2 cellular contexts compared by ENCODE assay signal in the genomic region with DNA sequence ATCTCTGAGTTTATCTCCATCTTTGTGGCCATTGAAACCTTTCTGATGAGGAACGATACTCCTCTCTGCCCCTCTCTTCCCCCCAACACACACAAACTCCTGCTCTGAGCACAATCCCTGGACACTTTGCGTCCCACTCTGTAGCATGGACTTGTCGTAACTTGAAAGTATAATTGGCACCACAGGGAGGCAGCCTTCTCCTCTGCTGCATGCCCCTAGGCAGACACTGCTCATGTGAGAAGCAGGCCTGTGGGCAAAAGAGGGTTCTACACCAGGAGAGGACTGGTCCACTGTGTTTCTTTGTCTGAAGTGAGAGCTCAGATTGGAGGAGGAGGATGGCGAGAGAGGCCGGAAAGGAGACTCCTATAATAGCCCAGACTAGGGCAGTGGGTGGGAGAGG.
TF ChIP-seq lines count a peak whose summit lies in the region.

No MANE protein-coding gene starts in this region.

TF ChIP-seq in IMR-90, 13 proteins besides CTCF, POLR2A, EP300 and RAD21:
- TF ChIP-seq RFX5 (IDR thresholded peaks at IDR 0.05; ENCODE audit: low read depth, low read length): no peak
- no peak for TF ChIP-seq MAFK (IDR thresholded peaks at IDR 0.05; ENCODE audit: low read depth, low read length)
- TF ChIP-seq MXI1 (IDR thresholded peaks at IDR 0.05; ENCODE audit: borderline replicate concordance, low read depth, low read length): no peak
- no peak for TF ChIP-seq FOS (IDR thresholded peaks at IDR 0.05; ENCODE audit: low read depth, low read length)
- TF ChIP-seq BHLHE40 (IDR thresholded peaks at IDR 0.05; ENCODE audit: low read depth, low read length): no peak
- TF ChIP-seq MAZ (IDR thresholded peaks at IDR 0.05; ENCODE audit: borderline replicate concordance, low read depth, low read length): no peak
- no peak for TF ChIP-seq NFE2L2 (IDR thresholded peaks at IDR 0.05; ENCODE audit: low read depth, low read length)
- TF ChIP-seq CEBPB (IDR thresholded peaks at IDR 0.05; ENCODE audit: low read depth, low read length): no peak
- no peak for TF ChIP-seq SMC3 (IDR thresholded peaks at IDR 0.05; ENCODE audit: low read depth, low read length)
- TF ChIP-seq RCOR1 (IDR thresholded peaks at IDR 0.05; ENCODE audit: insufficient replicate concordance, low read length): no peak
- TF ChIP-seq, protein P1, sequence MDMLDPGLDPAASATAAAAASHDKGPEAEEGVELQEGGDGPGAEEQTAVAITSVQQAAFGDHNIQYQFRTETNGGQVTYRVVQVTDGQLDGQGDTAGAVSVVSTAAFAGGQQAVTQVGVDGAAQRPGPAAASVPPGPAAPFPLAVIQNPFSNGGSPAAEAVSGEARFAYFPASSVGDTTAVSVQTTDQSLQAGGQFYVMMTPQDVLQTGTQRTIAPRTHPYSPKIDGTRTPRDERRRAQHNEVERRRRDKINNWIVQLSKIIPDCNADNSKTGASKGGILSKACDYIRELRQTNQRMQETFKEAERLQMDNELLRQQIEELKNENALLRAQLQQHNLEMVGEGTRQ (IDR thresholded peaks at IDR 0.05; ENCODE audit: low read depth, low read length): no peak
- TF ChIP-seq CHD1 (IDR thresholded peaks at IDR 0.05; ENCODE audit: low read depth, low read length): no peak
- TF ChIP-seq, protein P2, sequence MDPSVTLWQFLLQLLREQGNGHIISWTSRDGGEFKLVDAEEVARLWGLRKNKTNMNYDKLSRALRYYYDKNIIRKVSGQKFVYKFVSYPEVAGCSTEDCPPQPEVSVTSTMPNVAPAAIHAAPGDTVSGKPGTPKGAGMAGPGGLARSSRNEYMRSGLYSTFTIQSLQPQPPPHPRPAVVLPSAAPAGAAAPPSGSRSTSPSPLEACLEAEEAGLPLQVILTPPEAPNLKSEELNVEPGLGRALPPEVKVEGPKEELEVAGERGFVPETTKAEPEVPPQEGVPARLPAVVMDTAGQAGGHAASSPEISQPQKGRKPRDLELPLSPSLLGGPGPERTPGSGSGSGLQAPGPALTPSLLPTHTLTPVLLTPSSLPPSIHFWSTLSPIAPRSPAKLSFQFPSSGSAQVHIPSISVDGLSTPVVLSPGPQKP (IDR thresholded peaks at IDR 0.05; ENCODE audit: borderline replicate concordance, low read depth, low read length): no peak

TF ChIP-seq in liver, 16 proteins besides CTCF, POLR2A, EP300 and RAD21 (continued from another document):
- TF ChIP-seq GABPA (IDR thresholded peaks at IDR 0.05 in 1 of 2, conservative IDR thresholded peaks at IDR 0.05 in 1 of 2) (no peak), RXRA (IDR thresholded peaks at IDR 0.05) (no peak), HNF4G (IDR thresholded peaks at IDR 0.05) (no peak), TAF1 (conservative IDR thresholded peaks at IDR 0.05) (no peak), FOXA1 (IDR thresholded peaks at IDR 0.05) (no peak), NR2F2 (IDR thresholded peaks at IDR 0.05) (no peak), SP1 (IDR thresholded peaks at IDR 0.05) (no peak)
- TF ChIP-seq, protein P3, sequence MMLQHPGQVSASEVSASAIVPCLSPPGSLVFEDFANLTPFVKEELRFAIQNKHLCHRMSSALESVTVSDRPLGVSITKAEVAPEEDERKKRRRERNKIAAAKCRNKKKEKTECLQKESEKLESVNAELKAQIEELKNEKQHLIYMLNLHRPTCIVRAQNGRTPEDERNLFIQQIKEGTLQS (IDR thresholded peaks at IDR 0.05): no peak
- TF ChIP-seq, protein P4, sequence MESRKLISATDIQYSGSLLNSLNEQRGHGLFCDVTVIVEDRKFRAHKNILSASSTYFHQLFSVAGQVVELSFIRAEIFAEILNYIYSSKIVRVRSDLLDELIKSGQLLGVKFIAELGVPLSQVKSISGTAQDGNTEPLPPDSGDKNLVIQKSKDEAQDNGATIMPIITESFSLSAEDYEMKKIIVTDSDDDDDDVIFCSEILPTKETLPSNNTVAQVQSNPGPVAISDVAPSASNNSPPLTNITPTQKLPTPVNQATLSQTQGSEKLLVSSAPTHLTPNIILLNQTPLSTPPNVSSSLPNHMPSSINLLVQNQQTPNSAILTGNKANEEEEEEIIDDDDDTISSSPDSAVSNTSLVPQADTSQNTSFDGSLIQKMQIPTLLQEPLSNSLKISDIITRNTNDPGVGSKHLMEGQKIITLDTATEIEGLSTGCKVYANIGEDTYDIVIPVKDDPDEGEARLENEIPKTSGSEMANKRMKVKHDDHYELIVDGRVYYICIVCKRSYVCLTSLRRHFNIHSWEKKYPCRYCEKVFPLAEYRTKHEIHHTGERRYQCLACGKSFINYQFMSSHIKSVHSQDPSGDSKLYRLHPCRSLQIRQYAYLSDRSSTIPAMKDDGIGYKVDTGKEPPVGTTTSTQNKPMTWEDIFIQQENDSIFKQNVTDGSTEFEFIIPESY (IDR thresholded peaks at IDR 0.05): no peak
- TF ChIP-seq, protein P5, sequence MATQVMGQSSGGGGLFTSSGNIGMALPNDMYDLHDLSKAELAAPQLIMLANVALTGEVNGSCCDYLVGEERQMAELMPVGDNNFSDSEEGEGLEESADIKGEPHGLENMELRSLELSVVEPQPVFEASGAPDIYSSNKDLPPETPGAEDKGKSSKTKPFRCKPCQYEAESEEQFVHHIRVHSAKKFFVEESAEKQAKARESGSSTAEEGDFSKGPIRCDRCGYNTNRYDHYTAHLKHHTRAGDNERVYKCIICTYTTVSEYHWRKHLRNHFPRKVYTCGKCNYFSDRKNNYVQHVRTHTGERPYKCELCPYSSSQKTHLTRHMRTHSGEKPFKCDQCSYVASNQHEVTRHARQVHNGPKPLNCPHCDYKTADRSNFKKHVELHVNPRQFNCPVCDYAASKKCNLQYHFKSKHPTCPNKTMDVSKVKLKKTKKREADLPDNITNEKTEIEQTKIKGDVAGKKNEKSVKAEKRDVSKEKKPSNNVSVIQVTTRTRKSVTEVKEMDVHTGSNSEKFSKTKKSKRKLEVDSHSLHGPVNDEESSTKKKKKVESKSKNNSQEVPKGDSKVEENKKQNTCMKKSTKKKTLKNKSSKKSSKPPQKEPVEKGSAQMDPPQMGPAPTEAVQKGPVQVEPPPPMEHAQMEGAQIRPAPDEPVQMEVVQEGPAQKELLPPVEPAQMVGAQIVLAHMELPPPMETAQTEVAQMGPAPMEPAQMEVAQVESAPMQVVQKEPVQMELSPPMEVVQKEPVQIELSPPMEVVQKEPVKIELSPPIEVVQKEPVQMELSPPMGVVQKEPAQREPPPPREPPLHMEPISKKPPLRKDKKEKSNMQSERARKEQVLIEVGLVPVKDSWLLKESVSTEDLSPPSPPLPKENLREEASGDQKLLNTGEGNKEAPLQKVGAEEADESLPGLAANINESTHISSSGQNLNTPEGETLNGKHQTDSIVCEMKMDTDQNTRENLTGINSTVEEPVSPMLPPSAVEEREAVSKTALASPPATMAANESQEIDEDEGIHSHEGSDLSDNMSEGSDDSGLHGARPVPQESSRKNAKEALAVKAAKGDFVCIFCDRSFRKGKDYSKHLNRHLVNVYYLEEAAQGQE (IDR thresholded peaks at IDR 0.05): no peak
